Comparison of ENCODE assay signal across 1 cellular context in the genomic region with DNA sequence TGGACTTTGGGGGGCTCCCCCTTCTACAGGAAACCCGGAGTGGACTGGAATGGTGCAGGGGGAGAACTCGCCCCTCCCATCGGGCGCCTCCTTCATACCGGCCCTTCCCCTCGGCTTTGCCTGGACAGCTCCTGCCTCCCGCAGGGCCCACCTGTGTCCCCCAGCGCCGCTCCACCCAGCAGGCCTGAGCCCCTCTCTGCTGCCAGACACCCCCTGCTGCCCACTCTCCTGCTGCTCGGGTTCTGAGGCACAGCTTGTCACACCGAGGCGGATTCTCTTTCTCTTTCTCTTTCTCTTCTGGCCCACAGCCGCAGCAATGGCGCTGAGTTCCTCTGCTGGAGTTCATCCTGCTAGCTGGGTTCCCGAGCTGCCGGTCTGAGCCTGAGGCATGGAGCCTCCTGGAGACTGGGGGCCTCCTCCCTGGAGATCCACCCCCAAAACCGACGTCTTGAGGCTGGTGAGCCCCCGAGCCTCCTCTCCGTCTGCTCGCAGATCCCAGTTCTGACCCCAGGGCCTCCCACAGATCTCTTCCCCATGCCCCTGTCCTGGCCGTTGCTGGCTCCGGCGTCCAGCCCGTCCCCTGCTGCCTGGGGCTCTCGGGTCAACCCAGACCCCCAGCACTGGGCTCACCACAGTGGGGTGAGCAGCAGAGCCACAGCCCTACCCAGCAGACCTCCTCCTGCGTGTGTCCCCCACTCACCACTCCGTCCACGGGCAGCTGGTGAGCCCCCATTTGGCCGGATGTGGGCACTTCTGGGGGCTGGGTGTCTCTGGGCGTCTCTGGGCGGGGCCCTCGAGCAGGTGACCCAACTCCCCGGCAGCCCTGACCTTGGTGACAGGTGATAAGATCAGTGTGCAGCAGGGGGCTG.
TF ChIP-seq lines count a peak whose summit lies in the region.

TNFRSF14 (plus strand) TSS at position 95 of the 869 bp plus-strand sequence; CDS start at position 389, 294 bp downstream.

TF ChIP-seq in IMR-90, 13 proteins besides CTCF, POLR2A, EP300 and RAD21:
- TF ChIP-seq FOS (IDR thresholded peaks at IDR 0.05; ENCODE audit: low read depth, low read length): no peak
- no peak for TF ChIP-seq BHLHE40 (IDR thresholded peaks at IDR 0.05; ENCODE audit: low read depth, low read length)
- TF ChIP-seq RFX5 (IDR thresholded peaks at IDR 0.05; ENCODE audit: low read depth, low read length): no peak
- no peak for TF ChIP-seq USF2 (IDR thresholded peaks at IDR 0.05; ENCODE audit: low read depth, low read length)
- TF ChIP-seq MAFK (IDR thresholded peaks at IDR 0.05; ENCODE audit: low read depth, low read length): no peak
- no peak for TF ChIP-seq NFE2L2 (IDR thresholded peaks at IDR 0.05; ENCODE audit: low read depth, low read length)
TF ChIP-seq in IMR-90: peak in this region for 0.
